24 cellular contexts compared by ENCODE assay signal in genomic region chr6:156310701-156311100, GRCh38.
"Had no signal": no experiment of that assay in that cellular context is flagged by ENCODE, and none has a peak within 500 bp of the region (broad histone marks: within the 10 kb centered on the region; RNA-seq: fewer than 3 reads in every experiment).

No MANE protein-coding gene starts in this region.

- H3K27ac ChIP-seq: dorsolateral prefrontal cortex, hepatocyte, left ventricle myocardium inferior, lower lobe of right lung, parathyroid adenoma, prostate gland, right lobe of liver, suprapubic skin, tibial artery, upper lobe of left lung, uterus had no signal

- H3K4me2 ChIP-seq: hepatocyte had no signal

- H3K9me3 ChIP-seq: left ventricle myocardium inferior, lower lobe of right lung, prostate gland, right lobe of liver, suprapubic skin, tibial artery, upper lobe of left lung, uterus had no signal

- H3K4me3 Mint-ChIP-seq: memory B cell; nephron; stimulated activated effector memory CD8-positive, alpha-beta T cell treated with anti-CD3 and anti-CD28 coated beads, Interleukin-12 subunit alpha, Interleukin-12 subunit beta, amount 100 ng/mL, for 72 hours had no signal

- ATAC-seq: left cardiac atrium; lower lobe of right lung; right lobe of liver; stimulated activated effector memory CD8-positive, alpha-beta T cell treated with anti-CD3 and anti-CD28 coated beads, Interleukin-12 subunit alpha, Interleukin-12 subunit beta, amount 100 ng/mL, for 72 hours; stimulated activated naive CD8-positive, alpha-beta T cell treated with anti-CD3 and anti-CD28 coated beads, Interleukin-15, Interleukin-2, amounts not matched to agents 100 U/mL and 50 U/mL, for 24 hours had no signal

- H3K27ac Mint-ChIP-seq: memory B cell; nephron; stimulated activated effector memory CD8-positive, alpha-beta T cell treated with anti-CD3 and anti-CD28 coated beads, Interleukin-12 subunit alpha, Interleukin-12 subunit beta, amount 100 ng/mL, for 72 hours had no signal

- H3K4me3 ChIP-seq: dorsolateral prefrontal cortex, hepatocyte, left ventricle myocardium inferior, lower lobe of right lung, prostate gland, right lobe of liver, suprapubic skin, tibial artery, upper lobe of left lung, uterus had no signal

- H3K79me2 ChIP-seq: hepatocyte, parathyroid adenoma had no signal

- H3K27me3 ChIP-seq: dorsolateral prefrontal cortex, hepatocyte, right lobe of liver, suprapubic skin, tibial artery, upper lobe of left lung, uterus had no signal

- H3K9me3 Mint-ChIP-seq: memory B cell; nephron; stimulated activated effector memory CD8-positive, alpha-beta T cell treated with anti-CD3 and anti-CD28 coated beads, Interleukin-12 subunit alpha, Interleukin-12 subunit beta, amount 100 ng/mL, for 72 hours had no signal

- H3K4me1 ChIP-seq: left ventricle myocardium inferior, lower lobe of right lung, parathyroid adenoma, prostate gland, right lobe of liver, suprapubic skin, tibial artery, upper lobe of left lung, uterus had no signal

- H3K36me3 Mint-ChIP-seq: stimulated activated effector memory CD8-positive, alpha-beta T cell treated with anti-CD3 and anti-CD28 coated beads, Interleukin-12 subunit alpha, Interleukin-12 subunit beta, amount 100 ng/mL, for 72 hours had no signal

- H3K9ac ChIP-seq: parathyroid adenoma had no signal

- DNase-seq: dorsolateral prefrontal cortex; effector CD8-positive, alpha-beta T cell; foreskin melanocyte; head of caudate nucleus; kidney; left cardiac atrium; left ventricle myocardium inferior; lower lobe of right lung; midbrain; occipital lobe; right lobe of liver; stimulated activated CD4-positive, alpha-beta T cell treated with anti-CD3 and anti-CD28 coated beads, Interleukin-4, amount 100 ng/mL, for 1 hour; stimulated activated CD8-positive, alpha-beta memory T cell treated with anti-CD3 and anti-CD28 coated beads, Interleukin-4, amount 100 ng/mL, for 48 hours; stimulated activated naive CD8-positive, alpha-beta T cell treated with anti-CD3 and anti-CD28 coated beads, Interleukin-15, Interleukin-2, amounts not matched to agents 100 U/mL and 50 U/mL, for 24 hours; tibial artery; upper lobe of left lung; uterus had no signal

- H3K36me3 ChIP-seq: left ventricle myocardium inferior, lower lobe of right lung, prostate gland, right lobe of liver, suprapubic skin, tibial artery, upper lobe of left lung, uterus had no signal

- H3K4me1 Mint-ChIP-seq: nephron; stimulated activated effector memory CD8-positive, alpha-beta T cell treated with anti-CD3 and anti-CD28 coated beads, Interleukin-12 subunit alpha, Interleukin-12 subunit beta, amount 100 ng/mL, for 72 hours had no signal
